In genomic region chr12:58241099-58241498, GRCh38 we compare ENCODE assay signal across 8 cellular contexts.
"Had no signal": no experiment of that assay in that cellular context is flagged by ENCODE, and none has a peak within 500 bp of the region (broad histone marks: within the 10 kb centered on the region; RNA-seq: fewer than 3 reads in every experiment).

No MANE protein-coding gene starts in this region.

- ATAC-seq: GM12878 had no signal

- H3K4me3 ChIP-seq: GM12878 had no signal

- FAIRE-seq: G401.6, GM12878, GM12891, GM12892, GM18507, GM19239 had no signal

- DNase-seq: GDM1, GF-D8 had no signal
